ENCODE assay signal across 9 cellular contexts in the genomic region with DNA sequence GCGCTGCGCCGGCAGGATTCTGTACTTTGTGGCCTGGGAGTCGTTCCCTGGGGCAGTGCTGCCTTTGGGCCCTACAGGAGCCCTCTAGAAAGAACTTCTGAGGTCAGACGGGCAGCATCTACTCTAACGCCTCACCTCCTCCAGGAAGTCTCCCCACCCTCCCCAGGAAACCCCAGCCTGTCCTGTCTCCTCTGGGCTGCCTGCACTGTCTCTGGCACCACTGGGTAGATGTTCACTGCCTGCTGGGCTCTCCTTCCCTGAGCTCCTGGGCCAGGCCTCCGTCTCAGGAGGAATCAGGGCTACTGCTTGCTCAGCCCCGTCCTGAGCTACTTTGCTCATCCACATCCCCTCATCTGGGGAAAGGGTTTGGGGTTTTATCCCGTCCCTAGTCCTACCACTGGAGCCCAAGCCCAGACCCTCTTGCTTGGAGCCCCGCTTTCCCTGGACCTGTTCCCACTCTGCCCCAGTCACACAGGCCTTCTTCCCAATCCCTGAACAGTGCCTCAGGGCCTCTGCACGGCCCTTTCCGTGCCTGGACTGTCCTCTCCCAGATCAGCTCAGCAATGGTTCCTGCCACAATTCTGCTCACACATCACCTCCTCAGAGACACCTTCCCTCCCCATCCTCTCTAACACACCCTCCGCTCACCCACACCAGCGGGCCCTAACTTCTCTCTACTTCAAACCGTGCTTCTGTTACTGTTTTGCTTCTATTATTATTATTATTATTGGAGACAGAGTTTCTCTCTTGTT. TPM values are rescaled to one million over a fixed set of nuclear protein-coding genes. Genes with fewer than 3 reads are reported as not detected.
A peak's percentile ranks its signal among the peaks of the same experiment; 100 is the strongest.
DNase-seq lines count a peak whose midpoint lies in the region; ATAC-seq, FAIRE-seq and TF ChIP-seq lines count a peak whose summit lies in the region.
"Had no signal": no experiment of that assay in that cellular context is flagged by ENCODE, and none has a peak within 500 bp of the region (broad histone marks: within the 10 kb centered on the region; RNA-seq: fewer than 3 reads in every experiment).

No MANE protein-coding gene starts in this region.

- H3K4me3 Mint-ChIP-seq in CD4-positive, alpha-beta T cell = peak overlapping the region; percentile 77

- no peaks in the 10 kb centered on the region for H3K9me3 ChIP-seq in CD4-positive, alpha-beta T cell (ENCODE audit: control insufficient read depth, low read length)
- no peaks in the 10 kb centered on the region for H3K9me3 ChIP-seq in OCI-LY3 (ENCODE audit: insufficient read depth, low read length)
- H3K9me3 ChIP-seq in endothelial cell of umbilical vein (replicated peaks; ENCODE audit: control insufficient read depth, insufficient read depth, low read length) = no peaks in the 10 kb centered on the region

- H4K20me1 ChIP-seq in OCI-LY3 (ENCODE audit: insufficient read depth, low read length) (no peaks in the 10 kb centered on the region), endothelial cell of umbilical vein (replicated peaks; ENCODE audit: control insufficient read depth, extremely low read depth, insufficient read depth, low read length) (no peaks in the 10 kb centered on the region)

- H3K27me3 ChIP-seq in CD4-positive, alpha-beta T cell (ENCODE audit: control insufficient read depth, insufficient read depth, low read length) = no peaks in the 10 kb centered on the region
- no peaks in the 10 kb centered on the region for H3K27me3 ChIP-seq in OCI-LY3 (ENCODE audit: low read depth, low read length)
- no peaks in the 10 kb centered on the region for H3K27me3 ChIP-seq in endothelial cell of umbilical vein (ENCODE audit: control insufficient read depth in 2 of 2, insufficient read depth in 2 of 2, low read length in 2 of 2)

- POLR2A ChIA-PET in CD4-positive, alpha-beta T cell (lab: Charles Lee) = interaction anchor here (1.0 to 1.9 kb wide), 8 partner anchors 15 to 101 kb away, joined by 3 to 25 read pairs (median 5); a partner anchor contains a TSS
- POLR2A ChIA-PET in endothelial cell of umbilical vein (lab: Charles Lee) = no interaction called here

- H3K4me1 ChIP-seq in OCI-LY3 (ENCODE audit: low read length) (peaks cover 24% of the 10 kb centered on the region), endothelial cell of umbilical vein (ENCODE audit: control insufficient read depth, extremely low read depth, insufficient read depth, low read length) (no peaks in the 10 kb centered on the region)

- TF ChIP-seq CTCF in CD4-positive, alpha-beta T cell (IDR thresholded peaks at IDR 0.05) = no peak
- no peak for TF ChIP-seq CTCF in OCI-LY3 (IDR thresholded peaks at IDR 0.05; ENCODE audit: low read depth, low read length)
- TF ChIP-seq CTCF in endothelial cell of umbilical vein (IDR thresholded peaks at IDR 0.05; ENCODE audit: extremely low read depth in 1 of 2, insufficient read depth in 1 of 2, low read depth in 1 of 2, low read length in 2 of 2) = no peak

- H3K4me1 Mint-ChIP-seq in CD4-positive, alpha-beta T cell (ENCODE audit: low read depth) = peaks cover 65% of the 10 kb centered on the region

- H2AFZ ChIP-seq in OCI-LY3 (ENCODE audit: low read depth, low read length) (no peak overlapping the region; the same call in 1 of the 2 replicates), endothelial cell of umbilical vein (ENCODE audit: low read depth, low read length) (peak overlapping the region; percentile 98)

- DNase-seq in CD4-positive, alpha-beta T cell = no peak
- DNase-seq in endothelial cell of umbilical vein (ENCODE audit: low read depth, low spot score) (no peak), posterior vena cava (ENCODE audit: low spot score) (peak; percentile 63), COR-L47 (lab: John Stamatoyannopoulos, UW) (no peak), COLO668 (lab: John Stamatoyannopoulos, UW; ENCODE audit: unreplicated experiment) (no peak), kidney glomerular epithelial cell (lab: John Stamatoyannopoulos, UW) (no peak)

- no peak for TF ChIP-seq POLR2A in endothelial cell of umbilical vein (IDR thresholded peaks at IDR 0.05; ENCODE audit: low read depth, low read length)

- intact Hi-C loops in CD4-positive, alpha-beta T cell (cut with DNase I, micrococcal nuclease) = loop anchor here (1.0 to 10.0 kb wide), 5 partner anchors 57 to 266 kb away; a partner anchor contains a TSS
- intact Hi-C loops in endothelial cell of umbilical vein (cut with micrococcal nuclease) (loop anchor here (1.0 to 5.0 kb wide), 6 partner anchors 31 to 266 kb away; a partner anchor contains a TSS), posterior vena cava (cut with DNase I) (loop anchor here in 1 of 2 donors (10.0 kb wide), 1 partner anchor 244 kb away; no protein-coding TSS in a partner anchor)

- H3K9me1 ChIP-seq in endothelial cell of umbilical vein (replicated peaks; ENCODE audit: control insufficient read depth, extremely low read depth, insufficient read depth, low read length) = no peaks in the 10 kb centered on the region

- peak overlapping the region; percentile 98 for H3K4me2 ChIP-seq in OCI-LY3 (ENCODE audit: low read length)
- no peak overlapping the region for H3K4me2 ChIP-seq in endothelial cell of umbilical vein (ENCODE audit: insufficient read depth, low read length)

- ATAC-seq in CD4-positive, alpha-beta T cell (ENCODE audit: poor library complexity) = peak; percentile 11
- no peak for ATAC-seq in GM21360 (IDR thresholded peaks at IDR 0.05; ENCODE audit: unreplicated experiment)

- CTCF ChIA-PET in CD4-positive, alpha-beta T cell (lab: Charles Lee) = interaction anchor here (0.6 to 2.6 kb wide), 23 partner anchors 9 to 268 kb away, joined by 3 to 21 read pairs (median 5); a partner anchor contains a TSS
- CTCF ChIA-PET in endothelial cell of umbilical vein (lab: Charles Lee) = interaction anchor here (1.0 to 3.8 kb wide), 24 partner anchors 9 to 271 kb away, joined by 3 to 45 read pairs (median 5); a partner anchor contains a TSS

- no peaks in the 10 kb centered on the region for H3K36me3 ChIP-seq in OCI-LY3 (replicated peaks; ENCODE audit: low read depth, low read length)
- no peaks in the 10 kb centered on the region for H3K36me3 ChIP-seq in endothelial cell of umbilical vein (ENCODE audit: control insufficient read depth in 2 of 2, extremely low read depth in 1 of 2, insufficient read depth in 2 of 2, low read length in 2 of 2)

- peak overlapping the region; percentile 69 for H3K27ac Mint-ChIP-seq in CD4-positive, alpha-beta T cell

- no TSS peak for BruUV-seq in endothelial cell of umbilical vein (replicated peaks; lab: Mats Ljungman, UMichigan)

- H3K36me3 Mint-ChIP-seq in CD4-positive, alpha-beta T cell (ENCODE audit: low read depth) = no peaks in the 10 kb centered on the region

- no peaks in the 10 kb centered on the region for H3K27me3 Mint-ChIP-seq in CD4-positive, alpha-beta T cell

- no peak for FAIRE-seq in endothelial cell of umbilical vein (lab: Jason Lieb, UNC)

- no peaks in the 10 kb centered on the region for H3K9me3 Mint-ChIP-seq in CD4-positive, alpha-beta T cell

- dilution Hi-C loops in endothelial cell of umbilical vein (cut with MboI; ENCODE audit: extremely low pct_ligation_motif_present, low sequenced_read_pairs) = no loop called here

- H3K4me3 ChIP-seq in OCI-LY3 (ENCODE audit: low read length) = peak overlapping the region; percentile 82; the same call in 1 of the 2 replicates
- H3K4me3 ChIP-seq in endothelial cell of umbilical vein (replicated peaks in 1 of 3; ENCODE audit: insufficient read depth in 1 of 3, low read depth in 1 of 3, low read length in 3 of 3) = no peak overlapping the region

- H3K9ac ChIP-seq in OCI-LY3 (ENCODE audit: low read length) (peak overlapping the region; percentile 81; the same call in 1 of the 2 replicates), endothelial cell of umbilical vein (replicated peaks; ENCODE audit: extremely low read depth, insufficient read depth, low read length) (no peak overlapping the region)

- H3K79me2 ChIP-seq in OCI-LY3 (ENCODE audit: low read length) (no peaks in the 10 kb centered on the region), endothelial cell of umbilical vein (ENCODE audit: control insufficient read depth, insufficient read depth, low read length) (no peaks in the 10 kb centered on the region)

- no peak overlapping the region for H3K27ac ChIP-seq in CD4-positive, alpha-beta T cell (ENCODE audit: low read depth, low read length)
- no peak overlapping the region for H3K27ac ChIP-seq in OCI-LY3 (ENCODE audit: low read length)
- H3K27ac ChIP-seq in endothelial cell of umbilical vein (ENCODE audit: insufficient read depth, low read depth, low read length) = no peak overlapping the region

TF ChIP-seq in endothelial cell of umbilical vein, 7 proteins besides CTCF, POLR2A, EP300 and RAD21:
- TF ChIP-seq POLR2AphosphoS5 (IDR thresholded peaks at IDR 0.05; ENCODE audit: insufficient read depth, low read depth, low read length) (no peak), JUN (IDR thresholded peaks at IDR 0.05; ENCODE audit: borderline replicate concordance, insufficient read depth, insufficient read length, low read depth) (no peak), EZH2 (IDR thresholded peaks at IDR 0.05; ENCODE audit: borderline replicate concordance, low read depth, low read length, severe bottlenecking) (no peak), GATA2 (IDR thresholded peaks at IDR 0.05; ENCODE audit: insufficient read depth, insufficient read length, low read depth, low read length) (no peak), FOS (IDR thresholded peaks at IDR 0.05; ENCODE audit: borderline replicate concordance, insufficient read depth, low read length) (no peak), MYC (IDR thresholded peaks at IDR 0.05; ENCODE audit: low read depth, low read length) (no peak)
- TF ChIP-seq, protein P1, sequence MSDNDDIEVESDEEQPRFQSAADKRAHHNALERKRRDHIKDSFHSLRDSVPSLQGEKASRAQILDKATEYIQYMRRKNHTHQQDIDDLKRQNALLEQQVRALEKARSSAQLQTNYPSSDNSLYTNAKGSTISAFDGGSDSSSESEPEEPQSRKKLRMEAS (IDR thresholded peaks at IDR 0.05; ENCODE audit: insufficient read depth, insufficient read length) = no peak

RNA-seq across cellular contexts. Expression of a gene that starts 11.3 kb away (rescaled TPM):
- not detected for total RNA-seq in CD4-positive, alpha-beta T cell
- total RNA-seq in endothelial cell of umbilical vein (not detected in 2 replicates), posterior vena cava (not detected)
- not detected in 2 replicates for polyA plus RNA-seq in endothelial cell of umbilical vein
- polyA plus RNA-seq in endothelial cell of umbilical vein (2011; cell fraction: cytosol; rRNA removed) = not detected in 2 replicates
- not detected in 2 replicates for polyA plus RNA-seq in endothelial cell of umbilical vein (2011; cell fraction: nucleus; rRNA removed)
- polyA plus RNA-seq in endothelial cell of umbilical vein (2012) = 0.35 and 0.56 TPM in 2 replicates
- not detected in 2 replicates for polyA minus RNA-seq in endothelial cell of umbilical vein
- not detected for polyA minus RNA-seq in endothelial cell of umbilical vein (2011; cell fraction: cytosol; rRNA and poly(A)+ RNA removed)
- not detected in 2 replicates for polyA minus RNA-seq in endothelial cell of umbilical vein (2011; cell fraction: nucleus; rRNA and poly(A)+ RNA removed)
- total RNA-seq: M059J had no signal
